1 cellular context compared by ENCODE assay signal in the genomic region with DNA sequence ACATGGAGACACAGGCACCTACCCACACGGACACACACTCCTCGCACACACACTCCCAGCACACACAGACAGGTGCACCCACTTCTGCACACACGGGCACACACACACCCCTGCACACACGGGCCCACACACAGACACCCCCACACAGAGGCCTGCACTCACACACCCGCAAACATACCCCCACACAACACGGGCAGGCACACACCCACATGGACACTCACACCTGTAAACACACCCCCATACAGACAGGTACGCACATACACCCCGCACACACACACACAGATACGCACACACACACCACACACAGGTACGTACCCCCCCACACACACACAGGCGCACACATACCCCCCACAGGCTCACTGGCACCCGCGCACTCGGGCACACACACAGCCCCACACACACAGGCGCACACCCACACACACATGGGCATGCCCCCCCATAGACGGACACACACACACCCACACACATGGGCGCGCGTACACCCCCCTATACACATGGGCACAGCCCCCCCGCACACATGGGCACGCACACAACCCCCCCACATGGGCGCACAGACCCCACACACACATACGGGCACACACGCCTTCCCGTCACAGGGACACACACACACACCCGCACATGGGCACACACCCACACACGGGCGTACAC.
TF ChIP-seq lines count a peak whose summit lies in the region.

No MANE protein-coding gene starts in this region.

TF ChIP-seq in HEK293, 187 proteins besides CTCF, POLR2A, EP300 and RAD21 (continued from another document):
- TF ChIP-seq, protein P1, sequence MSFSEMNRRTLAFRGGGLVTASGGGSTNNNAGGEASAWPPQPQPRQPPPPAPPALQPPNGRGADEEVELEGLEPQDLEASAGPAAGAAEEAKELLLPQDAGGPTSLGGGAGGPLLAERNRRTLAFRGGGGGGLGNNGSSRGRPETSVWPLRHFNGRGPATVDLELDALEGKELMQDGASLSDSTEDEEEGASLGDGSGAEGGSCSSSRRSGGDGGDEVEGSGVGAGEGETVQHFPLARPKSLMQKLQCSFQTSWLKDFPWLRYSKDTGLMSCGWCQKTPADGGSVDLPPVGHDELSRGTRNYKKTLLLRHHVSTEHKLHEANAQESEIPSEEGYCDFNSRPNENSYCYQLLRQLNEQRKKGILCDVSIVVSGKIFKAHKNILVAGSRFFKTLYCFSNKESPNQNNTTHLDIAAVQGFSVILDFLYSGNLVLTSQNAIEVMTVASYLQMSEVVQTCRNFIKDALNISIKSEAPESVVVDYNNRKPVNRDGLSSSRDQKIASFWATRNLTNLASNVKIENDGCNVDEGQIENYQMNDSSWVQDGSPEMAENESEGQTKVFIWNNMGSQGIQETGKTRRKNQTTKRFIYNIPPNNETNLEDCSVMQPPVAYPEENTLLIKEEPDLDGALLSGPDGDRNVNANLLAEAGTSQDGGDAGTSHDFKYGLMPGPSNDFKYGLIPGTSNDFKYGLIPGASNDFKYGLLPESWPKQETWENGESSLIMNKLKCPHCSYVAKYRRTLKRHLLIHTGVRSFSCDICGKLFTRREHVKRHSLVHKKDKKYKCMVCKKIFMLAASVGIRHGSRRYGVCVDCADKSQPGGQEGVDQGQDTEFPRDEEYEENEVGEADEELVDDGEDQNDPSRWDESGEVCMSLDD (tag by site-specific recombination; IDR thresholded peaks at IDR 0.05): 0 out of 2 replicates have a peak, but pooled peaks have one; percentile 22
- TF ChIP-seq, protein P2, sequence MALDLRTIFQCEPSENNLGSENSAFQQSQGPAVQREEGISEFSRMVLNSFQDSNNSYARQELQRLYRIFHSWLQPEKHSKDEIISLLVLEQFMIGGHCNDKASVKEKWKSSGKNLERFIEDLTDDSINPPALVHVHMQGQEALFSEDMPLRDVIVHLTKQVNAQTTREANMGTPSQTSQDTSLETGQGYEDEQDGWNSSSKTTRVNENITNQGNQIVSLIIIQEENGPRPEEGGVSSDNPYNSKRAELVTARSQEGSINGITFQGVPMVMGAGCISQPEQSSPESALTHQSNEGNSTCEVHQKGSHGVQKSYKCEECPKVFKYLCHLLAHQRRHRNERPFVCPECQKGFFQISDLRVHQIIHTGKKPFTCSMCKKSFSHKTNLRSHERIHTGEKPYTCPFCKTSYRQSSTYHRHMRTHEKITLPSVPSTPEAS (tag by site-specific recombination; IDR thresholded peaks at IDR 0.05): peak; percentile 95
- TF ChIP-seq, protein P3, sequence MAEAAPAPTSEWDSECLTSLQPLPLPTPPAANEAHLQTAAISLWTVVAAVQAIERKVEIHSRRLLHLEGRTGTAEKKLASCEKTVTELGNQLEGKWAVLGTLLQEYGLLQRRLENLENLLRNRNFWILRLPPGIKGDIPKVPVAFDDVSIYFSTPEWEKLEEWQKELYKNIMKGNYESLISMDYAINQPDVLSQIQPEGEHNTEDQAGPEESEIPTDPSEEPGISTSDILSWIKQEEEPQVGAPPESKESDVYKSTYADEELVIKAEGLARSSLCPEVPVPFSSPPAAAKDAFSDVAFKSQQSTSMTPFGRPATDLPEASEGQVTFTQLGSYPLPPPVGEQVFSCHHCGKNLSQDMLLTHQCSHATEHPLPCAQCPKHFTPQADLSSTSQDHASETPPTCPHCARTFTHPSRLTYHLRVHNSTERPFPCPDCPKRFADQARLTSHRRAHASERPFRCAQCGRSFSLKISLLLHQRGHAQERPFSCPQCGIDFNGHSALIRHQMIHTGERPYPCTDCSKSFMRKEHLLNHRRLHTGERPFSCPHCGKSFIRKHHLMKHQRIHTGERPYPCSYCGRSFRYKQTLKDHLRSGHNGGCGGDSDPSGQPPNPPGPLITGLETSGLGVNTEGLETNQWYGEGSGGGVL (tag by site-specific recombination; IDR thresholded peaks at IDR 0.05): 0 out of 2 replicates have a peak, but pooled peaks have one; percentile 10
- TF ChIP-seq ZNF785 (tag by site-specific recombination; IDR thresholded peaks at IDR 0.05): 0 out of 2 replicates have a peak, but pooled peaks have one; percentile 24
- TF ChIP-seq, protein P4, sequence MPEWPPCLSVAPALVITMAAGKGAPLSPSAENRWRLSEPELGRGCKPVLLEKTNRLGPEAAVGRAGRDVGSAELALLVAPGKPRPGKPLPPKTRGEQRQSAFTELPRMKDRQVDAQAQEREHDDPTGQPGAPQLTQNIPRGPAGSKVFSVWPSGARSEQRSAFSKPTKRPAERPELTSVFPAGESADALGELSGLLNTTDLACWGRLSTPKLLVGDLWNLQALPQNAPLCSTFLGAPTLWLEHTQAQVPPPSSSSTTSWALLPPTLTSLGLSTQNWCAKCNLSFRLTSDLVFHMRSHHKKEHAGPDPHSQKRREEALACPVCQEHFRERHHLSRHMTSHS (tag by site-specific recombination; IDR thresholded peaks at IDR 0.05): no peak
